27 cellular contexts compared by ENCODE assay signal in genomic region chr5:91223886-91224285, GRCh38.
DNase-seq lines count a peak whose midpoint lies in the region; ATAC-seq, FAIRE-seq and TF ChIP-seq lines count a peak whose summit lies in the region.
"Had no signal": no experiment of that assay in that cellular context is flagged by ENCODE, and none has a peak within 500 bp of the region (broad histone marks: within the 10 kb centered on the region; RNA-seq: fewer than 3 reads in every experiment).

No MANE protein-coding gene starts in this region.

- TF ChIP-seq CTCF in mammary epithelial cell (conservative IDR thresholded peaks at IDR 0.05 in 1 of 2, IDR thresholded peaks at IDR 0.05 in 1 of 2; ENCODE audit: extremely low read depth in 1 of 2, insufficient read depth in 1 of 2, low read depth in 1 of 2, low read length in 2 of 2): no peak

- H3K27ac Mint-ChIP-seq in stimulated activated memory B cell treated with anti-CD40 and anti-IgM and Interleukin-4, amounts not matched to agents 10 μg/mL and 1 μg/mL and 100 μg/mL, for 72 hours: no peak overlapping the region
- H3K27ac Mint-ChIP-seq: activated naive CD4-positive, alpha-beta T cell treated with anti-CD3 and anti-CD28 coated beads for 36 hours; activated T-cell treated with anti-CD3 and anti-CD28 coated beads, Interleukin-2, amount 50 U/mL, for 24 hours; H9; memory B cell; naive thymus-derived CD4-positive, alpha-beta T cell had no signal

- H3K4me1 Mint-ChIP-seq in stimulated activated memory B cell treated with anti-CD40 and anti-IgM and Interleukin-4, amounts not matched to agents 10 μg/mL and 1 μg/mL and 100 μg/mL, for 72 hours: peaks cover 7% of the 10 kb centered on the region
- H3K4me1 Mint-ChIP-seq: memory B cell had no signal

- no peak overlapping the region for H3K9ac ChIP-seq in mammary epithelial cell (ENCODE audit: insufficient read depth, low read length)
- H3K9ac ChIP-seq: BLaER1 had no signal

- ATAC-seq in HG03196 (IDR thresholded peaks at IDR 0.05; ENCODE audit: unreplicated experiment): no peak
- no peak for ATAC-seq in stimulated activated memory B cell treated with anti-CD40 and anti-IgM and Interleukin-4, amounts not matched to agents 10 μg/mL and 1 μg/mL and 100 μg/mL, for 72 hours
- ATAC-seq: activated CD4-positive, CD25-positive, alpha-beta regulatory T cell treated with anti-CD3 and anti-CD28 coated beads, Interleukin-2, amount 50 U/mL, for 24 hours; naive thymus-derived CD4-positive, alpha-beta T cell had no signal

- H3K27ac ChIP-seq in ACC112 (ENCODE audit: low read depth, low read length) (peak overlapping the region; percentile 76), mammary epithelial cell (ENCODE audit: insufficient read depth, low read depth, low read length) (no peak overlapping the region)
- H3K27ac ChIP-seq: BLaER1, right atrium auricular region, stomach, transverse colon had no signal

- peaks cover 23% of the 10 kb centered on the region for H3K27me3 Mint-ChIP-seq in stimulated activated memory B cell treated with anti-CD40 and anti-IgM and Interleukin-4, amounts not matched to agents 10 μg/mL and 1 μg/mL and 100 μg/mL, for 72 hours
- H3K27me3 Mint-ChIP-seq: memory B cell had no signal

- H3K79me2 ChIP-seq in ACC112 (ENCODE audit: control insufficient read depth, insufficient read depth, low read length, unreplicated experiment): no peaks in the 10 kb centered on the region
- H3K79me2 ChIP-seq in mammary epithelial cell (ENCODE audit: insufficient read depth, low read length): no peaks in the 10 kb centered on the region

- H2AFZ ChIP-seq in ACC112 (ENCODE audit: low read length, unreplicated experiment): no peak overlapping the region
- H2AFZ ChIP-seq in mammary epithelial cell (ENCODE audit: low read depth, low read length): no peak overlapping the region

- peaks cover under 1% of the 10 kb centered on the region for H3K36me3 Mint-ChIP-seq in stimulated activated memory B cell treated with anti-CD40 and anti-IgM and Interleukin-4, amounts not matched to agents 10 μg/mL and 1 μg/mL and 100 μg/mL, for 72 hours

- DNase-seq in GM19239 (ENCODE audit: insufficient read length, low spot score) (no peak), mammary epithelial cell (peak; percentile 22), kidney glomerular epithelial cell (lab: John Stamatoyannopoulos, UW) (peak; percentile 15), SHP77 treated with DMSO at 0.1 percent for 48 hours (lab: John Stamatoyannopoulos, UW) (no peak), iPS-NIHi11 (ENCODE audit: low spot score) (no peak)
- DNase-seq: activated naive CD4-positive, alpha-beta T cell treated with anti-CD3 and anti-CD28 coated beads for 36 hours; activated T-cell treated with anti-CD3 and anti-CD28 coated beads, Interleukin-2, amount 50 U/mL, for 24 hours; anterior cingulate cortex; Caco-2; central memory CD4-positive, alpha-beta T cell; erythroblast; H9; KBM-7; MV-4-11; naive thymus-derived CD4-positive, alpha-beta T cell; NCI-H1694; NCI-H774; stomach; transverse colon had no signal

- H3K36me3 ChIP-seq in ACC112 (ENCODE audit: insufficient read depth, low read length) (no peaks in the 10 kb centered on the region), mammary epithelial cell (ENCODE audit: insufficient read depth, low read length) (no peaks in the 10 kb centered on the region)
- H3K36me3 ChIP-seq: BLaER1, right atrium auricular region, stomach, transverse colon had no signal

- dilution Hi-C loops in mammary epithelial cell (cut with HindIII; ENCODE audit: low sequenced_read_pairs): no loop called here

- in situ Hi-C loops in mammary epithelial cell (cut with MboI; ENCODE audit: low sequenced_read_pairs in 2 of 2): loop anchor here (5.0 to 10.0 kb wide), 2 partner anchors 119 to 158 kb away; partner anchors contain the start of gene ARRDC3 (in 1 of the 2)

- no peak overlapping the region for H3K4me2 ChIP-seq in mammary epithelial cell (ENCODE audit: insufficient read depth, low read depth, low read length)
- H3K4me2 ChIP-seq: BLaER1 had no signal

- H3K4me3 ChIP-seq in ACC112 (ENCODE audit: low read depth, low read length) (no peak overlapping the region), mammary epithelial cell (replicated peaks in 1 of 3; ENCODE audit: insufficient read depth in 1 of 3, low read depth in 2 of 3, low read length in 3 of 3) (no peak overlapping the region)
- H3K4me3 ChIP-seq: BLaER1, right atrium auricular region, stomach, transverse colon had no signal

- H3K27me3 ChIP-seq in ACC112 (ENCODE audit: insufficient read depth, low read length) (no peaks in the 10 kb centered on the region), mammary epithelial cell (ENCODE audit: insufficient read depth, low read length) (no peaks in the 10 kb centered on the region)
- H3K27me3 ChIP-seq: BLaER1, right atrium auricular region, stomach, transverse colon had no signal

- no TSS peak for BruUV-seq in mammary epithelial cell (replicated peaks; lab: Mats Ljungman, UMichigan)

- intact Hi-C loops in mammary epithelial cell (cut with micrococcal nuclease): loop anchor here (10.0 kb wide), 1 partner anchor 289 kb away; no protein-coding TSS in a partner anchor

- no peak overlapping the region for H3K4me3 Mint-ChIP-seq in stimulated activated memory B cell treated with anti-CD40 and anti-IgM and Interleukin-4, amounts not matched to agents 10 μg/mL and 1 μg/mL and 100 μg/mL, for 72 hours
- H3K4me3 Mint-ChIP-seq: activated naive CD4-positive, alpha-beta T cell treated with anti-CD3 and anti-CD28 coated beads for 36 hours; activated T-cell treated with anti-CD3 and anti-CD28 coated beads, Interleukin-2, amount 50 U/mL, for 24 hours; H9; memory B cell; naive thymus-derived CD4-positive, alpha-beta T cell had no signal

- no peaks in the 10 kb centered on the region for H4K20me1 ChIP-seq in mammary epithelial cell (ENCODE audit: insufficient read depth, low read length)
- H4K20me1 ChIP-seq: BLaER1 had no signal

- H3K9me3 Mint-ChIP-seq in stimulated activated memory B cell treated with anti-CD40 and anti-IgM and Interleukin-4, amounts not matched to agents 10 μg/mL and 1 μg/mL and 100 μg/mL, for 72 hours: peaks cover under 1% of the 10 kb centered on the region

- 93% methylated on average over 1 of the region's 1 CpG for WGBS in mammary epithelial cell (ENCODE audit: low coverage, missing lambda C conversion rate)

- H3K4me1 ChIP-seq in ACC112 (ENCODE audit: control insufficient read depth, insufficient read depth, low read length, unreplicated experiment) (peaks cover 41% of the 10 kb centered on the region), mammary epithelial cell (ENCODE audit: insufficient read depth, low read length) (peaks cover 13% of the 10 kb centered on the region)
- H3K4me1 ChIP-seq: right atrium auricular region had no signal

- FAIRE-seq in GM19239 (lab: Jason Lieb, UNC): peak; percentile 54
- FAIRE-seq: GM18507 had no signal

- H3K9me3 ChIP-seq in mammary epithelial cell (replicated peaks; ENCODE audit: insufficient read depth, low read length): no peaks in the 10 kb centered on the region
- H3K9me3 ChIP-seq: BLaER1, Caco-2, right atrium auricular region, stomach, transverse colon had no signal

- CTCF ChIA-PET in mammary epithelial cell (lab: Charles Lee; ENCODE audit: low non-redundant PET): interaction anchor here (1.2 kb wide), 1 partner anchor 160 kb away, joined by 6 read pairs; no protein-coding TSS in a partner anchor

Comparison
In these comparisons a context has a peak if more than half of its experiments do, and no peak if none do; other contexts are left out.
1. DNase-seq: peak in mammary epithelial cell (single experiment) and kidney glomerular epithelial cell (single experiment); none in GM19239 (single experiment), SHP77 treated with DMSO at 0.1 percent for 48 hours (single experiment) and iPS-NIHi11 (single experiment).